In genomic region chr7:115300228-115300870, GRCh38 we compare ENCODE assay signal across 1 cellular context.
TF ChIP-seq lines count a peak whose summit lies in the region.

No MANE protein-coding gene starts in this region.

TF ChIP-seq in SK-N-SH, 30 proteins besides CTCF, POLR2A, EP300 and RAD21 (continued from another document):
- TF ChIP-seq REST (IDR thresholded peaks at IDR 0.05; ENCODE audit: low read depth, low read length): no peak
